2 cellular contexts compared by ENCODE assay signal in the genomic region with DNA sequence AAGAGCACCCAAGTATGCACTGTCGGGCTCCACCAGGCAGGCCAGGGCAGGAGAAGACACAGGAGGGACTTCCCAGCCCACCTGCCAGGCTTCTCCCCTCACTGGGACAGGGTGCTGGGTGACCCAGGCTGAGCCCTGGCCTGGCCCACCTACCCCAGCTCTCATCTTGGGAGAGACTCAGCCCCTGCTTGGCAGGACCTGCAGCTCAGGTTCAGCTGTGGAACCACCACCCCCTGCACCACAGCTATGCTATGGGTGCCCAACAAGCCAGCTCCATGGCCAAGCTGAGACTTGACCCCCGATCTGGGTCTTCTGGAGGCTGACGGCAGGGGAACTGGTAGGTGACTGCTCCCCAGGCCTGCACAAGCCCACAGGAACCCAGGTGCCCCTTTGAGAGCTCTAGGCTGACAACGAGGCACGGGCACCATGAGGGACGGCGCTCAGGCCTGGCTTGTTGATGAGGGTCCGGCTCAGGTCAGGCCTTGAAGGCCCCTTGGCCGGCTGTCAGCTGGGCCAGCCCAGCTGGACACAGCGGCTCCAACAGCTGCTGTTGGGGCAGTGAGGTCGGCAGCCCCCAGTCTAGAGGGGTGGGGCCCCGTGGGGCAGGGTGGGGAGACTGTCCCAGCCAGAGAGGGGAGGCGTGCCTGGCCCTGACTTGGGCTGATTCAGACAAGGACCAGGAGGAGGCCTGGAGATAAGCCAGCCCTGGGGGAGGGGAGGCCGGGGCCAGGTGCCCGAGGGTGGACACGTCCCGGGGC.
TF ChIP-seq lines count a peak whose summit lies in the region.

No MANE protein-coding gene starts in this region.

TF ChIP-seq in HepG2, 621 proteins besides CTCF, POLR2A, EP300 and RAD21:
- TF ChIP-seq, protein P1, sequence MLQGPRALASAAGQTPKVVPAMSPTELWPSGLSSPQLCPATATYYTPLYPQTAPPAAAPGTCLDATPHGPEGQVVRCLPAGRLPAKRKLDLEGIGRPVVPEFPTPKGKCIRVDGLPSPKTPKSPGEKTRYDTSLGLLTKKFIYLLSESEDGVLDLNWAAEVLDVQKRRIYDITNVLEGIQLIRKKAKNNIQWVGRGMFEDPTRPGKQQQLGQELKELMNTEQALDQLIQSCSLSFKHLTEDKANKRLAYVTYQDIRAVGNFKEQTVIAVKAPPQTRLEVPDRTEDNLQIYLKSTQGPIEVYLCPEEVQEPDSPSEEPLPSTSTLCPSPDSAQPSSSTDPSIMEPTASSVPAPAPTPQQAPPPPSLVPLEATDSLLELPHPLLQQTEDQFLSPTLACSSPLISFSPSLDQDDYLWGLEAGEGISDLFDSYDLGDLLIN (CRISPR knock-in tag; IDR thresholded peaks at IDR 0.05; ENCODE audit: borderline replicate concordance): no peak
- TF ChIP-seq, protein P2, sequence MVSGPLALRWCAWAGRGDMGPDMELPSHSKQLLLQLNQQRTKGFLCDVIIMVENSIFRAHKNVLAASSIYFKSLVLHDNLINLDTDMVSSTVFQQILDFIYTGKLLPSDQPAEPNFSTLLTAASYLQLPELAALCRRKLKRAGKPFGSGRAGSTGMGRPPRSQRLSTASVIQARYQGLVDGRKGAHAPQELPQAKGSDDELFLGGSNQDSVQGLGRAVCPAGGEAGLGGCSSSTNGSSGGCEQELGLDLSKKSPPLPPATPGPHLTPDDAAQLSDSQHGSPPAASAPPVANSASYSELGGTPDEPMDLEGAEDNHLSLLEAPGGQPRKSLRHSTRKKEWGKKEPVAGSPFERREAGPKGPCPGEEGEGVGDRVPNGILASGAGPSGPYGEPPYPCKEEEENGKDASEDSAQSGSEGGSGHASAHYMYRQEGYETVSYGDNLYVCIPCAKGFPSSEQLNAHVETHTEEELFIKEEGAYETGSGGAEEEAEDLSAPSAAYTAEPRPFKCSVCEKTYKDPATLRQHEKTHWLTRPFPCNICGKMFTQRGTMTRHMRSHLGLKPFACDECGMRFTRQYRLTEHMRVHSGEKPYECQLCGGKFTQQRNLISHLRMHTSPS (CRISPR knock-in tag; IDR thresholded peaks at IDR 0.05; ENCODE audit: low read depth): no peak
- TF ChIP-seq AGO2 (optimal IDR thresholded peaks at IDR 0.05; ENCODE audit: low read depth, low read length) (peak; percentile 70), HOXA7 (CRISPR knock-in tag; IDR thresholded peaks at IDR 0.05) (no peak), CBFB (CRISPR knock-in tag; IDR thresholded peaks at IDR 0.05) (no peak), AKAP8 (CRISPR knock-in tag; IDR thresholded peaks at IDR 0.05) (peak; percentile 30; the same call in 1 of the 2 replicates), AGO1 (IDR thresholded peaks at IDR 0.05; ENCODE audit: low read depth, low read length, poor library complexity, severe bottlenecking) (peak; percentile 78), ZC3H13 (CRISPR knock-in tag; IDR thresholded peaks at IDR 0.05) (0 out of 2 replicates have a peak, but pooled peaks have one; percentile 30)
- TF ChIP-seq, protein P3, sequence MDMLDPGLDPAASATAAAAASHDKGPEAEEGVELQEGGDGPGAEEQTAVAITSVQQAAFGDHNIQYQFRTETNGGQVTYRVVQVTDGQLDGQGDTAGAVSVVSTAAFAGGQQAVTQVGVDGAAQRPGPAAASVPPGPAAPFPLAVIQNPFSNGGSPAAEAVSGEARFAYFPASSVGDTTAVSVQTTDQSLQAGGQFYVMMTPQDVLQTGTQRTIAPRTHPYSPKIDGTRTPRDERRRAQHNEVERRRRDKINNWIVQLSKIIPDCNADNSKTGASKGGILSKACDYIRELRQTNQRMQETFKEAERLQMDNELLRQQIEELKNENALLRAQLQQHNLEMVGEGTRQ (IDR thresholded peaks at IDR 0.05; ENCODE audit: low read depth, low read length): no peak
- TF ChIP-seq, protein P3 (CRISPR knock-in tag; IDR thresholded peaks at IDR 0.05; ENCODE audit: borderline replicate concordance): no peak

TF ChIP-seq in endothelial cell of umbilical vein, 7 proteins besides CTCF, POLR2A, EP300 and RAD21:
- TF ChIP-seq EZH2 (IDR thresholded peaks at IDR 0.05; ENCODE audit: borderline replicate concordance, low read depth, low read length, severe bottlenecking) (no peak), POLR2AphosphoS5 (IDR thresholded peaks at IDR 0.05; ENCODE audit: insufficient read depth, low read depth, low read length) (peak; percentile 18)
